Comparison of ENCODE assay signal across 8 cellular contexts in the genomic region with DNA sequence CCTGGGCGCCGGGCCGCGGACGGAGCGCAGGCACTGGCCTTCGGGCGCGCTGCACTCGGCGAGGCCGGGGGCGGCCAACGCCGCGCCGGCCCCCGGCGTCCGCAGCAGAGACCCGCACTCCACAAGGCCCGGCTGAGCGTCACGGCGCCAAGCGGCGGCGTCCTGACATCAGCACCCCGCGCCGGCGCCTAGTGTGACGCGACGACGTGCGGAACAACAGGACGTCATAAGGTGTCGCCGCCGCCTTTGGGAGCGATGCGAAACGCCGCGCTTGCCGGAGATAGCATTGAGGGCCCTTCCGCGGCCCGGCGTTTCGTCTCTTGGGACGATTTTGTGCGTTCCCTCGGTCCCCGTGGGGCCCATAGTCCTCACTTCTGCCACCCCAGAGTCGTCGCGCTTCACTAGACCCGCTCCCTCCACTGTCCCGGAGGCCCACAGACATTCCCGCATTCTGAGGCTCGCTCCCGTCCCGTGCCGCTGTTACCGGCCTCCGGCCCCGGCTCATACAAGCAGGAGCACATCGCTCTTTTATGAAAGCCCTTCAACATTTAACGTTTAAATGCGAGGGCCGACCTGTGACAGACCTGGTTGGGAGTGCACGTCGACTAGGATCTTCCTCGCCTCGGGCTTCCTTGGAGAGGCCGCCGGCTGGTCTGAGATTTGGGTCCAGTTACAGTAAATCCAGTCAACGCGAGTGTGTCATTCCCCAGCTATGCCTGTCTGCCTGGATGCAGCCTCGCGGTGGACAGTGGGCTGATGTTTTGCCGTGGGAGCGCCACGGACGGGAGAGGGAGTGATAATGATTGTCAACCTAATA. TPM values are rescaled to one million over a fixed set of nuclear protein-coding genes. Genes with fewer than 3 reads are reported as not detected.
DNase-seq lines count a peak whose midpoint lies in the region; ATAC-seq and TF ChIP-seq lines count a peak whose summit lies in the region.

A gene (minus strand): TSS at position 143 of the 817 bp plus-strand sequence. CDS start 306 bp downstream, outside the sequence.

- peaks cover 16% of the 10 kb centered on the region for H3K4me1 Mint-ChIP-seq in activated naive CD8-positive, alpha-beta T cell treated with anti-CD3 and anti-CD28 coated beads, Interleukin-2, amount 10 ng/mL, durations not matched to agents 7 days and 5 days

- peaks cover 11% of the 10 kb centered on the region for H3K36me3 Mint-ChIP-seq in activated naive CD8-positive, alpha-beta T cell treated with anti-CD3 and anti-CD28 coated beads, Interleukin-2, amount 10 ng/mL, durations not matched to agents 7 days and 5 days

- H3K9me3 ChIP-seq in SU-DHL-6 (ENCODE audit: insufficient read depth, low read length) (no peaks in the 10 kb centered on the region), trophoblast cell (ENCODE audit: insufficient read depth, low read depth, low read length) (peaks cover 3% of the 10 kb centered on the region), tibial nerve (no peaks in the 10 kb centered on the region)

- no peaks in the 10 kb centered on the region for H3K9me3 Mint-ChIP-seq in activated naive CD8-positive, alpha-beta T cell treated with anti-CD3 and anti-CD28 coated beads, Interleukin-2, amount 10 ng/mL, durations not matched to agents 7 days and 5 days

- peak within 1 kb of the TSS; percentile 94 for H3K4ac ChIP-seq in trophoblast cell (ENCODE audit: low read depth, low read length)

- peak within 1 kb of the TSS; percentile 94 for H2AK5ac ChIP-seq in trophoblast cell (ENCODE audit: low read length)

- H4K12ac ChIP-seq in trophoblast cell (ENCODE audit: low read depth, low read length) = peak within 1 kb of the TSS; percentile 92

- no CpG with 5 or more reads among the region's 87 CpGs for WGBS in trophoblast cell (ENCODE audit: extremely low coverage, insufficient coverage, insufficient read length)
- 0 to 1% methylated on average over 69 to 81 of the region's 87 CpGs for WGBS in tibial nerve, 2 donors

- no peak for TF ChIP-seq CTCF in GM10266 (IDR thresholded peaks at IDR 0.05; ENCODE audit: control insufficient read depth, insufficient read depth, low read depth, missing control alignments)
- TF ChIP-seq CTCF in SU-DHL-6 (IDR thresholded peaks at IDR 0.05; ENCODE audit: insufficient read depth, low read length, poor library complexity, severe bottlenecking) = no peak
- TF ChIP-seq CTCF in tibial nerve (IDR thresholded peaks at IDR 0.05) = peak in 2 of 5 experiments; percentile 55 to 58

- H3K4me3 ChIP-seq in SU-DHL-6 (ENCODE audit: insufficient read depth, low read length, poor library complexity, severe bottlenecking) = peak within 1 kb of the TSS; percentile 95
- H3K4me3 ChIP-seq in trophoblast cell (ENCODE audit: low read depth, low read length) = peak within 1 kb of the TSS; percentile 100
- peak within 1 kb of the TSS; percentile 67 to 100 (median 84) for H3K4me3 ChIP-seq in tibial nerve

- H3K27me3 Mint-ChIP-seq in activated naive CD8-positive, alpha-beta T cell treated with anti-CD3 and anti-CD28 coated beads, Interleukin-2, amount 10 ng/mL, durations not matched to agents 7 days and 5 days = no peaks in the 10 kb centered on the region

- H3K27me3 ChIP-seq in SU-DHL-6 (ENCODE audit: low read length) (no peaks in the 10 kb centered on the region), trophoblast cell (ENCODE audit: insufficient read depth, low read length) (no peaks in the 10 kb centered on the region), tibial nerve (no peaks in the 10 kb centered on the region)

- ATAC-seq in HG02588 (IDR thresholded peaks at IDR 0.05; ENCODE audit: unreplicated experiment) (peak; percentile 76), Right ventricle myocardium superior (ENCODE audit: poor library complexity) (peak; percentile 95)
- peak; percentile 91 for ATAC-seq in activated naive CD8-positive, alpha-beta T cell treated with anti-CD3 and anti-CD28 coated beads, Interleukin-2, amount 10 ng/mL, durations not matched to agents 7 days and 5 days (ENCODE audit: low read depth)

- no peaks in the 10 kb centered on the region for H3K36me3 ChIP-seq in SU-DHL-6 (ENCODE audit: low read length)
- H3K36me3 ChIP-seq in trophoblast cell (ENCODE audit: control insufficient read depth in 1 of 2, insufficient read depth in 2 of 2, low read length in 2 of 2) = peaks cover 6 to 7% of the 10 kb centered on the region in 2 experiments
- peaks cover 0 to 20% (median 0%) of the 10 kb centered on the region in 3 donors for H3K36me3 ChIP-seq in tibial nerve

- peaks cover 13% of the 10 kb centered on the region for H3K79me1 ChIP-seq in trophoblast cell (ENCODE audit: low read length)

- H3K79me2 ChIP-seq in SU-DHL-6 (ENCODE audit: insufficient read depth, low read length) (peaks cover 44% of the 10 kb centered on the region), trophoblast cell (ENCODE audit: control insufficient read depth, insufficient read depth, low read length, poor library complexity) (peaks cover 23% of the 10 kb centered on the region)

- H3K27ac Mint-ChIP-seq in activated naive CD8-positive, alpha-beta T cell treated with anti-CD3 and anti-CD28 coated beads, Interleukin-2, amount 10 ng/mL, durations not matched to agents 7 days and 5 days = peak within 1 kb of the TSS; percentile 100

- DNase-seq in GM10266 (ENCODE audit: extremely low spot score) (peak; percentile 98), NCI-H1048 (lab: John Stamatoyannopoulos, UW) (peak; percentile 76), Right ventricle myocardium superior (peak; percentile 97), trophoblast cell (peak; percentile 92 to 97), tibial nerve (ENCODE audit: low spot score in 2 of 2) (peak; percentile 91)
- DNase-seq in activated naive CD8-positive, alpha-beta T cell treated with anti-CD3 and anti-CD28 coated beads, Interleukin-2, amount 10 ng/mL, durations not matched to agents 7 days and 5 days = peak; percentile 97

- H4K20me1 ChIP-seq in SU-DHL-6 (ENCODE audit: low read depth, low read length) = peaks cover 10% of the 10 kb centered on the region

- POLR2A ChIA-PET in activated naive CD8-positive, alpha-beta T cell treated with anti-CD3 and anti-CD28 coated beads, Interleukin-2, amount 10 ng/mL, durations not matched to agents 7 days and 5 days (lab: Charles Lee) = interaction anchor here (0.8 to 2.7 kb wide), 3 partner anchors 40 to 55 kb away, joined by 3 to 12 read pairs (median 3); a partner anchor contains a TSS

- H2BK5ac ChIP-seq in trophoblast cell (ENCODE audit: low read depth, low read length, poor library complexity) = peak within 1 kb of the TSS; percentile 90

- H3K9ac ChIP-seq in SU-DHL-6 (ENCODE audit: low read length) (peak within 1 kb of the TSS; percentile 100), trophoblast cell (ENCODE audit: low read length) (peak within 1 kb of the TSS; percentile 100)

- H4K8ac ChIP-seq in trophoblast cell (ENCODE audit: low read depth, low read length) = peak within 1 kb of the TSS; percentile 93

- H3K14ac ChIP-seq in trophoblast cell (ENCODE audit: low read length) = peak within 1 kb of the TSS; percentile 99

- peak within 1 kb of the TSS; percentile 98 for H3K18ac ChIP-seq in trophoblast cell (ENCODE audit: low read length)

- H2AFZ ChIP-seq in SU-DHL-6 (ENCODE audit: low read depth, low read length, severe bottlenecking) (peak within 1 kb of the TSS; percentile 90), trophoblast cell (ENCODE audit: insufficient read depth, low read length, poor library complexity) (peak within 1 kb of the TSS; percentile 97)

- peak within 1 kb of the TSS; percentile 97 for H4K91ac ChIP-seq in trophoblast cell (ENCODE audit: low read depth, low read length)

- TF ChIP-seq POLR2A in tibial nerve (IDR thresholded peaks at IDR 0.05) = peak; percentile 85 to 86

- H3K4me1 ChIP-seq in trophoblast cell (ENCODE audit: control insufficient read depth in 1 of 2, insufficient read depth in 2 of 2, low read length in 2 of 2) = peaks cover 0 to 7% of the 10 kb centered on the region in 2 experiments
- H3K4me1 ChIP-seq in tibial nerve = peaks cover 0 to 51% (median 21%) of the 10 kb centered on the region in 4 donors

- intact Hi-C loops in Right ventricle myocardium superior (cut with DNase I) = no loop called here

- peak within 1 kb of the TSS; percentile 93 for H3K4me2 ChIP-seq in SU-DHL-6 (ENCODE audit: low read depth, low read length, poor library complexity, severe bottlenecking)
- H3K4me2 ChIP-seq in trophoblast cell (ENCODE audit: low read length) = peak within 1 kb of the TSS; percentile 99

- H3K23ac ChIP-seq in trophoblast cell (ENCODE audit: low read length) = peak within 1 kb of the TSS; percentile 54

- no peaks in the 10 kb centered on the region for H3K9me2 ChIP-seq in SU-DHL-6 (replicated peaks; ENCODE audit: insufficient read depth, low read length)

- H3K27ac ChIP-seq in SU-DHL-6 (ENCODE audit: low read depth, low read length) (peak within 1 kb of the TSS; percentile 61), trophoblast cell (ENCODE audit: low read depth, low read length) (peak within 1 kb of the TSS; percentile 98), tibial nerve (peak within 1 kb of the TSS; percentile 90 to 99 (median 94))

- peak within 1 kb of the TSS; percentile 67 for H2BK120ac ChIP-seq in trophoblast cell (ENCODE audit: insufficient read depth, low read length, poor library complexity)

- no peaks in the 10 kb centered on the region for H3F3A ChIP-seq in SU-DHL-6 (ENCODE audit: insufficient read depth)

- TF ChIP-seq EP300 in tibial nerve (IDR thresholded peaks at IDR 0.05) = peak; percentile 55 to 97

- peak within 1 kb of the TSS; percentile 97 for H3K4me3 Mint-ChIP-seq in activated naive CD8-positive, alpha-beta T cell treated with anti-CD3 and anti-CD28 coated beads, Interleukin-2, amount 10 ng/mL, durations not matched to agents 7 days and 5 days

- no peak within 1 kb of the TSS for H2BK12ac ChIP-seq in trophoblast cell (ENCODE audit: low read length)

RNA-seq across cellular contexts. Expression of the gene that starts here (rescaled TPM):
- 100 to 1,000 TPM; 118 TPM for total RNA-seq in activated naive CD8-positive, alpha-beta T cell treated with anti-CD3 and anti-CD28 coated beads, Interleukin-2, amount 10 ng/mL, durations not matched to agents 7 days and 5 days
- total RNA-seq in Right ventricle myocardium superior (106 TPM), tibial nerve (100 to 1,000 TPM; 129 to 161 (median 146) TPM)
- polyA plus RNA-seq in trophoblast cell (2013) = 206 and 207 TPM in 2 replicates

Comparison
In these comparisons a context has a peak if more than half of its experiments do, and no peak if none do; other contexts are left out.
1. Peak in every context shown above with its lines: DNase-seq, ATAC-seq, H3K4me3 ChIP-seq and H3K27ac ChIP-seq.